Comparison of ENCODE assay signal across 8 cellular contexts in genomic region chr17:78986048-78986648, GRCh38. TPM values are rescaled to one million over a fixed set of nuclear protein-coding genes. Genes with fewer than 3 reads are reported as not detected.
DNase-seq lines count a peak whose midpoint lies in the region; ATAC-seq and TF ChIP-seq lines count a peak whose summit lies in the region.

No MANE protein-coding gene starts in this region.

- WGBS in esophagus, 2 donors = 25 to 38% methylated on average over 6 of the region's 6 CpGs
- 3 to 4% (median 3%) methylated on average over 6 of the region's 6 CpGs for WGBS in ovary, 3 donors

- H3K4me3 ChIP-seq in esophagus (ENCODE audit: low read depth in 1 of 2, low read length in 2 of 2) (no peak overlapping the region), ovary (peak overlapping the region; percentile 27), HAP-1 (no peak overlapping the region)

- H3K4me3 Mint-ChIP-seq in activated naive CD4-positive, alpha-beta T cell treated with anti-CD3 and anti-CD28 coated beads, Interleukin-2, amount 50 U/mL, for 24 hours = peak overlapping the region; percentile 73

- no peaks in the 10 kb centered on the region for H3K36me3 Mint-ChIP-seq in activated naive CD4-positive, alpha-beta T cell treated with anti-CD3 and anti-CD28 coated beads, Interleukin-2, amount 50 U/mL, for 24 hours

- H3K27me3 ChIP-seq in esophagus (ENCODE audit: control insufficient read depth in 1 of 2, insufficient read depth in 2 of 2, low read length in 2 of 2) (no peaks in the 10 kb centered on the region), ovary (no peaks in the 10 kb centered on the region), HAP-1 (ENCODE audit: low read depth) (no peaks in the 10 kb centered on the region)

- TF ChIP-seq EP300 in ovary (IDR thresholded peaks at IDR 0.05) = no peak

- TF ChIP-seq CTCF in ovary (IDR thresholded peaks at IDR 0.05) = peak in 2 of 3 donors; percentile 39 to 40

- no peaks in the 10 kb centered on the region for H3K27me3 Mint-ChIP-seq in activated naive CD4-positive, alpha-beta T cell treated with anti-CD3 and anti-CD28 coated beads, Interleukin-2, amount 50 U/mL, for 24 hours

- H3K4me1 ChIP-seq in esophagus (ENCODE audit: control insufficient read depth in 2 of 2, insufficient read depth in 2 of 2, low read length in 1 of 2) (no peaks in the 10 kb centered on the region), ovary (ENCODE audit: insufficient read depth) (peaks cover 8% of the 10 kb centered on the region), HAP-1 (peaks cover 10% of the 10 kb centered on the region)

- in situ Hi-C loops in HAP-1 (cut with MboI; ENCODE audit: low sequenced_read_pairs) = no loop called here

- H3K4me1 Mint-ChIP-seq in activated naive CD4-positive, alpha-beta T cell treated with anti-CD3 and anti-CD28 coated beads, Interleukin-2, amount 50 U/mL, for 24 hours = peaks cover 15% of the 10 kb centered on the region

- peak overlapping the region; percentile 32 to 60 for H3K27ac ChIP-seq in esophagus (ENCODE audit: low read depth in 2 of 2, low read length in 1 of 2)
- H3K27ac ChIP-seq in ovary = peak overlapping the region; percentile 24 to 51

- no peak overlapping the region for H3K27ac Mint-ChIP-seq in activated naive CD4-positive, alpha-beta T cell treated with anti-CD3 and anti-CD28 coated beads, Interleukin-2, amount 50 U/mL, for 24 hours

- no peak for TF ChIP-seq POLR2A in ovary (IDR thresholded peaks at IDR 0.05)

- intact Hi-C loops in ovary (cut with DNase I) = no loop called here

- H3K9me3 Mint-ChIP-seq in activated naive CD4-positive, alpha-beta T cell treated with anti-CD3 and anti-CD28 coated beads, Interleukin-2, amount 50 U/mL, for 24 hours = no peaks in the 10 kb centered on the region

- H3K9me3 ChIP-seq in esophagus (ENCODE audit: control insufficient read depth in 2 of 2, insufficient read depth in 1 of 2, low read depth in 1 of 2, low read length in 1 of 2) (peaks cover 0 to 4% of the 10 kb centered on the region in 2 donors), ovary (no peaks in the 10 kb centered on the region), HAP-1 (no peaks in the 10 kb centered on the region)

- no peak for DNase-seq in activated naive CD4-positive, alpha-beta T cell (lab: John Stamatoyannopoulos, UW)
- DNase-seq in SIG-M5 treated with dmso at 0.1 percent for 504 hours (lab: John Stamatoyannopoulos, UW; ENCODE audit: unreplicated experiment) (peak; percentile 92), ovary (peak in 1 of 5 donors; percentile 25), HAP-1 (ENCODE audit: low spot score in 2 of 2) (no peak)

- ATAC-seq in GM21529 (IDR thresholded peaks at IDR 0.05; ENCODE audit: unreplicated experiment) (no peak), HG03039 (IDR thresholded peaks at IDR 0.05; ENCODE audit: unreplicated experiment) (no peak)

- H3K36me3 ChIP-seq in esophagus (ENCODE audit: control insufficient read depth in 2 of 2, insufficient read depth in 2 of 2, low read length in 1 of 2) (peaks cover 3 to 9% of the 10 kb centered on the region in 2 donors), ovary (no peaks in the 10 kb centered on the region), HAP-1 (replicated peaks) (no peaks in the 10 kb centered on the region)

RNA-seq across cellular contexts. Expression of gene LGALS3BP, which starts 6.4 kb away (rescaled TPM):
- 100 to 1,000 TPM in 1 of 2 donors, 10 to 100 TPM in 1; 85.1 to 103 TPM for polyA plus RNA-seq in esophagus
- 100 to 1,000 TPM; 191 to 584 (median 250) TPM for total RNA-seq in ovary
- 100 to 1,000 TPM; 214 to 251 TPM for polyA plus RNA-seq in ovary

RNA-seq across cellular contexts. Expression of gene CANT1, which starts 23.4 kb away (rescaled TPM):
- polyA plus RNA-seq in esophagus (10 to 100 TPM; 24.1 to 24.5 TPM), ovary (10 to 100 TPM; 18.6 to 33.8 TPM)
- total RNA-seq in ovary = 10 to 100 TPM; 20.4 to 48.8 (median 34.3) TPM

RNA-seq across cellular contexts. Expression of gene C1QTNF1, which starts 37.8 kb away (rescaled TPM):
- polyA plus RNA-seq in esophagus = 1 to 10 TPM; 6.0 to 7.2 TPM
- total RNA-seq in ovary = 10 to 100 TPM; 41.1 to 85.9 (median 53.5) TPM
- 10 to 100 TPM; 17.9 to 69.4 TPM for polyA plus RNA-seq in ovary
